ENCODE assay signal across 16 cellular contexts in the genomic region with DNA sequence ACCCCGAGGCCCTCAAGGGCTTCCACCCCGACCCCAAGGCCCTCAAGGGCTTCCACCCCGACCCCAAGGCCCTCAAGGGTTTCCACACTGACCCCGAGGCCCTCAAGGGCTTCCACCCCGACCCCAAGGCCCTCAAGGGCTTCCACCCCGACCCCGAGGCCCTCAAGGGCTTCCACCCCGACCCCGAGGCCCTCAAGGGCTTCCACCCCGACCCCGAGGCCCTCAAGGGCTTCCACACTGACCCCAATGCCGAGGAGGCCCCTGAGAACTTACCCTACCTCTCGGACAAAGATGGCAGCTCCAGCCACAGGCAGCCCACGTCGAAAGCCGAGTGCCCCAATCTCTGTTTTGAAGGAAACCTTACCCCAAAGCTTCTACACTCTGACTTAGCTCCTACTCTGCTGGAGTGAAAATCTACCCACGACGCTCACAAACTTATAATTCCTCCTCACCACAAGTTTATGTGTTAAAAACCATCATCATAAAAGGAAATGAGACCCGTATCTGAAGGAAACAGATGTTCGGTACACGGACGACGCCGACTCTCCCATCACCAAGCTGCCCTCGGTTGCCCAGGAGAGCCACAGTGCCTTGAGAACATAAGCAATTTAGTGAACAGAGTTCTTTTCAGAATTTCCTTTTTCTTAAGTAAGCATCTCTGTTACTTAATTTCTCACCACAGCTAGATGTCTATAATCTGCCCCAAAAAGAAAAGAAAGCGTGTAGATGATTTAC. TPM values are rescaled to one million over a fixed set of nuclear protein-coding genes. Genes with fewer than 3 reads are reported as not detected.
DNase-seq lines count a peak whose midpoint lies in the region; ATAC-seq and TF ChIP-seq lines count a peak whose summit lies in the region.
"Had no signal": no experiment of that assay in that cellular context is flagged by ENCODE, and none has a peak within 500 bp of the region (broad histone marks: within the 10 kb centered on the region; RNA-seq: fewer than 3 reads in every experiment).

No MANE protein-coding gene starts in this region.

- peak in 4 of 6 experiments; percentile 12 to 34 (median 22) for DNase-seq in stimulated activated naive CD4-positive, alpha-beta T cell (lab: John Stamatoyannopoulos, UW)
- no peak for DNase-seq in stimulated activated naive CD4-positive, alpha-beta T cell treated with Interleukin-2 at 50 U/mL for 16 hours (lab: John Stamatoyannopoulos, UW)
- DNase-seq in activated CD4-positive, alpha-beta T cell treated with anti-CD3 and anti-CD28 coated beads, Interleukin-2, amount 50 U/mL, for 1 hour = peak; percentile 10
- DNase-seq in effector memory CD4-positive, alpha-beta T cell = no peak
- DNase-seq in hepatocyte (ENCODE audit: low spot score) = no peak
- DNase-seq in HK-2 (ENCODE audit: unreplicated experiment) = no peak
- DNase-seq: DMS53, lower lobe of right lung, NCI-H2029, occipital lobe, small intestine, T-helper 9 cell, thyroid gland had no signal

- H3K4me2 ChIP-seq in hepatocyte = no peak overlapping the region

- 97% methylated on average over 14 of the region's 26 CpGs for WGBS in hepatocyte (ENCODE audit: low lambda C conversion rate, missing lambda C conversion rate)

- no peaks in the 10 kb centered on the region for H4K20me1 ChIP-seq in hepatocyte (ENCODE audit: insufficient read depth, poor library complexity, severe bottlenecking)

- H3K79me2 ChIP-seq in hepatocyte = no peaks in the 10 kb centered on the region

- H3K9me2 ChIP-seq in hepatocyte (replicated peaks; ENCODE audit: insufficient read depth) = no peaks in the 10 kb centered on the region

- H3K4me3 ChIP-seq in effector memory CD4-positive, alpha-beta T cell (ENCODE audit: insufficient read depth, low read depth, low read length, poor library complexity, severe bottlenecking) = peak overlapping the region; percentile 27
- H3K4me3 ChIP-seq in hepatocyte = no peak overlapping the region
- H3K4me3 ChIP-seq: lower lobe of right lung, thyroid gland had no signal

- peak overlapping the region; percentile 80 for H3K27ac ChIP-seq in effector memory CD4-positive, alpha-beta T cell (ENCODE audit: insufficient read depth, low read length, poor library complexity, severe bottlenecking)
- H3K27ac ChIP-seq in hepatocyte = no peak overlapping the region
- H3K27ac ChIP-seq: lower lobe of right lung, thyroid gland had no signal

- H3K36me3 ChIP-seq in effector memory CD4-positive, alpha-beta T cell (ENCODE audit: control insufficient read depth, insufficient read depth, low read length) = no peaks in the 10 kb centered on the region
- no peaks in the 10 kb centered on the region for H3K36me3 ChIP-seq in hepatocyte (replicated peaks; ENCODE audit: insufficient read depth, low read depth)

- no peaks in the 10 kb centered on the region for H3K9me3 ChIP-seq in effector memory CD4-positive, alpha-beta T cell (ENCODE audit: control insufficient read depth, low read length)
- no peaks in the 10 kb centered on the region for H3K9me3 ChIP-seq in hepatocyte (ENCODE audit: low read depth)
- H3K9me3 ChIP-seq: lower lobe of right lung, thyroid gland had no signal

- no peaks in the 10 kb centered on the region for H3K27me3 ChIP-seq in effector memory CD4-positive, alpha-beta T cell (replicated peaks; ENCODE audit: control insufficient read depth, insufficient read depth, low read length, poor library complexity, severe bottlenecking)
- no peaks in the 10 kb centered on the region for H3K27me3 ChIP-seq in hepatocyte
- H3K27me3 ChIP-seq: thyroid gland had no signal

- no peak for ATAC-seq in GM21367 (IDR thresholded peaks at IDR 0.05; ENCODE audit: unreplicated experiment)
- no peak for ATAC-seq in HG03342 (IDR thresholded peaks at IDR 0.05; ENCODE audit: unreplicated experiment)
- ATAC-seq: HCT116, lower lobe of right lung had no signal

- no peak overlapping the region for H2AFZ ChIP-seq in hepatocyte

- TF ChIP-seq CTCF in hepatocyte (IDR thresholded peaks at IDR 0.05; ENCODE audit: poor library complexity) = no peak

- H3K4me1 ChIP-seq in effector memory CD4-positive, alpha-beta T cell (ENCODE audit: control insufficient read depth, insufficient read depth, low read length, poor library complexity, severe bottlenecking) = peaks cover 76% of the 10 kb centered on the region
- H3K4me1 ChIP-seq in hepatocyte (ENCODE audit: insufficient read depth) = peaks cover 11% of the 10 kb centered on the region

RNA-seq across cellular contexts. Expression of a gene that starts 31.9 kb away (rescaled TPM):
- 23.7 and 27.9 TPM in 2 replicates for total RNA-seq in hepatocyte
- 18.1 and 21.2 TPM in 2 replicates for polyA plus RNA-seq in hepatocyte

Comparison
In these comparisons a context has a peak if more than half of its experiments do, and no peak if none do; other contexts are left out.
1. DNase-seq: peak in stimulated activated naive CD4-positive, alpha-beta T cell (4 of 6) and activated CD4-positive, alpha-beta T cell treated with anti-CD3 and anti-CD28 coated beads, Interleukin-2, amount 50 U/mL, for 1 hour (single experiment); none in stimulated activated naive CD4-positive, alpha-beta T cell treated with Interleukin-2 at 50 U/mL for 16 hours (single experiment), effector memory CD4-positive, alpha-beta T cell (0 of 3), hepatocyte (single experiment) and HK-2 (single experiment).